ENCODE assay signal across 8 cellular contexts in the genomic region with DNA sequence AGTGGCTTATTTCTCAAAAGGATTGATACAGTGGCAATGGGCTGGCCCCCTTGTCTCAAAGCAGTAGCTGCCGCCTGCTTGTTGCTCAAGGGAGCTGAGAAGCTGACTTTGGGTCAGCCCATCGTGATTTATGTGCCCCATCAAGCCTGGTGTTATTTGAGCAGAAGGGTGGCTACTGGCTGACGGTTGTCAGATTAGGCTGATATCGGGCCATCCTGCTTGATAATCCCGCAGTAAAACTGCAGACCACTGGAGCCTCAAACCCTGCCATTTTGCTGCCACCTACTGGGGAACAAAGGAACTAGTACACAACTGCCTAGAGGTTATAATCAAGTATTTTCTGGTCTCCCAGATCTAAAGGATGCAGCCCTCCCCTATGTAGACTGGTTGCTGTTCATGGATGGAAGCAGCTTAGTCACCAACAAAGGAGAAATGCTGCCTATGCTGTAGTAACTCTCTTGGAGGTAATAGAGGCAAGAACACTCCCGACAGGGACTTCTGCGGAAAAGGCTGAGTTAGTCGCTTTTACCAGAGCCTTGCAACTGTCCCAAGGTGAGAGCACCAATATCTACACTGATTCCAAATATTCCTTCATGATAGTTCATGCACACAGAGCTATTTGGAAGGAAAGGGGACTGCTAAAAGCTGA.
DNase-seq lines count a peak whose midpoint lies in the region; ATAC-seq and TF ChIP-seq lines count a peak whose summit lies in the region.

No MANE protein-coding gene starts in this region.

- H4K20me1 ChIP-seq in OCI-LY1 (ENCODE audit: insufficient read depth, low read length) (no peaks in the 10 kb centered on the region), osteoblast (ENCODE audit: insufficient read depth, low read length) (no peaks in the 10 kb centered on the region)

- H2AFZ ChIP-seq in OCI-LY1 (ENCODE audit: low read length) (no peak overlapping the region), osteoblast (ENCODE audit: low read length) (peak overlapping the region; percentile 56)

- H3K9ac ChIP-seq in OCI-LY1 (ENCODE audit: low read length), result no peak overlapping the region

- no peak overlapping the region; the same call in 1 of the 2 replicates for H3K4me2 ChIP-seq in OCI-LY1 (ENCODE audit: low read length)
- no peak overlapping the region for H3K4me2 ChIP-seq in osteoblast (ENCODE audit: insufficient read depth, low read length)

- no peaks in the 10 kb centered on the region for H3K79me2 ChIP-seq in OCI-LY1 (ENCODE audit: insufficient read depth, low read length)
- no peaks in the 10 kb centered on the region for H3K79me2 ChIP-seq in osteoblast (ENCODE audit: insufficient read depth, low read length)

- H3K9me3 ChIP-seq in OCI-LY1 (ENCODE audit: low read length), result no peaks in the 10 kb centered on the region
- no peaks in the 10 kb centered on the region for H3K9me3 ChIP-seq in osteoblast (ENCODE audit: low read depth, low read length)

- peaks cover 6% of the 10 kb centered on the region for H3K4me1 ChIP-seq in OCI-LY1 (ENCODE audit: insufficient read depth, low read length, severe bottlenecking)
- H3K4me1 ChIP-seq in osteoblast (ENCODE audit: insufficient read depth, low read length), result no peaks in the 10 kb centered on the region

- no peaks in the 10 kb centered on the region for H3K27me3 ChIP-seq in OCI-LY1 (ENCODE audit: insufficient read depth, low read length)
- no peaks in the 10 kb centered on the region for H3K27me3 ChIP-seq in osteoblast (ENCODE audit: insufficient read depth, low read length)

- ATAC-seq in GM19035 (IDR thresholded peaks at IDR 0.05; ENCODE audit: unreplicated experiment) (peak; percentile 77), GM21447 (IDR thresholded peaks at IDR 0.05; ENCODE audit: unreplicated experiment) (no peak)
- peak; percentile 41 to 53 for ATAC-seq in activated T-cell treated with anti-CD3 and anti-CD28 coated beads, Interleukin-2, amount 50 U/mL, for 72 hours (replicated peaks in 1 of 2)

- H3K27me3 Mint-ChIP-seq in activated T-cell treated with anti-CD3 and anti-CD28 coated beads, Interleukin-2, amount 50 U/mL, for 72 hours (ENCODE audit: low read depth), result no peaks in the 10 kb centered on the region

- H3F3A ChIP-seq in OCI-LY1 (ENCODE audit: insufficient read depth, low read length), result no peaks in the 10 kb centered on the region

- no peaks in the 10 kb centered on the region for H3K36me3 Mint-ChIP-seq in activated T-cell treated with anti-CD3 and anti-CD28 coated beads, Interleukin-2, amount 50 U/mL, for 72 hours (ENCODE audit: insufficient read depth in 2 of 2)

- H3K4me3 Mint-ChIP-seq in activated T-cell treated with anti-CD3 and anti-CD28 coated beads, Interleukin-2, amount 50 U/mL, for 72 hours, result no peak overlapping the region

- DNase-seq in CMK (ENCODE audit: low read depth) (peak; percentile 60), HT-29 (ENCODE audit: low spot score) (peak; percentile 60), foreskin fibroblast (peak; percentile 24 to 75), osteoblast (ENCODE audit: insufficient read length, low spot score, missing footprints) (peak; percentile 68)
- peak; percentile 19 to 52 for DNase-seq in activated T-cell treated with anti-CD3 and anti-CD28 coated beads, Interleukin-2, amount 50 U/mL, for 72 hours

- no peak overlapping the region for H3K4me3 ChIP-seq in OCI-LY1 (ENCODE audit: low read depth, low read length, poor library complexity, severe bottlenecking)
- H3K4me3 ChIP-seq in foreskin fibroblast (ENCODE audit: low read depth in 1 of 2, low read length in 2 of 2), result no peak overlapping the region
- H3K4me3 ChIP-seq in osteoblast (ENCODE audit: insufficient read depth, low read length), result no peak overlapping the region

- no peaks in the 10 kb centered on the region for H3K4me1 Mint-ChIP-seq in activated T-cell treated with anti-CD3 and anti-CD28 coated beads, Interleukin-2, amount 50 U/mL, for 72 hours (ENCODE audit: low read depth)

- H3K27ac ChIP-seq in OCI-LY1 (ENCODE audit: low read depth, low read length, poor library complexity, severe bottlenecking) (no peak overlapping the region), osteoblast (ENCODE audit: low read depth, low read length) (no peak overlapping the region)

- H3K36me3 ChIP-seq in OCI-LY1 (ENCODE audit: insufficient read depth, low read length) (no peaks in the 10 kb centered on the region), osteoblast (ENCODE audit: insufficient read depth, low read length) (no peaks in the 10 kb centered on the region)

- no peaks in the 10 kb centered on the region for H3K9me2 ChIP-seq in OCI-LY1 (ENCODE audit: low read depth, low read length)

- no peak overlapping the region for H3K27ac Mint-ChIP-seq in activated T-cell treated with anti-CD3 and anti-CD28 coated beads, Interleukin-2, amount 50 U/mL, for 72 hours

- H3K9me3 Mint-ChIP-seq in activated T-cell treated with anti-CD3 and anti-CD28 coated beads, Interleukin-2, amount 50 U/mL, for 72 hours, result no peaks in the 10 kb centered on the region

- TF ChIP-seq CTCF in OCI-LY1 (IDR thresholded peaks at IDR 0.05; ENCODE audit: low read length) (peak; percentile 99), foreskin fibroblast (IDR thresholded peaks at IDR 0.05; ENCODE audit: low read depth, low read length) (peak; percentile 72), osteoblast (IDR thresholded peaks at IDR 0.05; ENCODE audit: extremely low read depth, low read depth, low read length) (peak; percentile 86)
